28 cellular contexts compared by ENCODE assay signal in genomic region chr11:98561877-98562395, GRCh38.
"Had no signal": no experiment of that assay in that cellular context is flagged by ENCODE, and none has a peak within 500 bp of the region (broad histone marks: within the 10 kb centered on the region; RNA-seq: fewer than 3 reads in every experiment).

No MANE protein-coding gene starts in this region.

- H3K27ac ChIP-seq: colonic mucosa, heart left ventricle, left lung, lower lobe of right lung, neural progenitor cell, parathyroid adenoma, psoas muscle, right atrium auricular region, spleen, tibial nerve had no signal

- H3K4me1 ChIP-seq: colonic mucosa, heart left ventricle, left lung, lower lobe of right lung, neural progenitor cell, parathyroid adenoma, psoas muscle, right atrium auricular region, spleen, tibial nerve had no signal

- H3K27ac Mint-ChIP-seq: activated CD4-positive, alpha-beta memory T cell treated with anti-CD3 and anti-CD28 coated beads, Interleukin-2, amount 10 ng/mL, durations not matched to agents 7 days and 5 days; activated CD4-positive, alpha-beta T cell treated with anti-CD3 and anti-CD28 coated beads, Interleukin-2, amount 10 ng/mL, durations not matched to agents 24 days and 14 days; activated naive CD4-positive, alpha-beta T cell treated with anti-CD3 and anti-CD28 coated beads, Interleukin-2, amount 50 U/mL, for 24 hours; activated naive CD8-positive, alpha-beta T cell treated with anti-CD3 and anti-CD28 coated beads, Interleukin-2, amount 50 U/mL, for 24 hours; activated T-cell treated with anti-CD3 and anti-CD28 coated beads, Interleukin-2, amount 50 U/mL, for 24 hours; activated T-helper 17 cell treated with anti-CD3 and anti-CD28 coated beads, Interleukin-2, amount 50 U/mL, for 72 hours; immature natural killer cell; natural killer cell; neural progenitor cell had no signal

- H3K36me3 Mint-ChIP-seq: activated naive CD4-positive, alpha-beta T cell treated with anti-CD3 and anti-CD28 coated beads, Interleukin-2, amount 50 U/mL, for 24 hours; immature natural killer cell; neural progenitor cell had no signal

- H3K4me2 ChIP-seq: neural progenitor cell had no signal

- ATAC-seq: activated naive CD8-positive, alpha-beta T cell treated with anti-CD3 and anti-CD28 coated beads, Interleukin-2, amount 50 U/mL, for 24 hours; activated T-helper 17 cell treated with anti-CD3 and anti-CD28 coated beads, Interleukin-2, amount 50 U/mL, for 72 hours; heart left ventricle; left lung; lower lobe of right lung; natural killer cell; psoas muscle had no signal

- H3K9me3 Mint-ChIP-seq: activated CD4-positive, alpha-beta T cell treated with anti-CD3 and anti-CD28 coated beads, Interleukin-2, amount 10 ng/mL, durations not matched to agents 24 days and 14 days; neural progenitor cell had no signal

- H2AFZ ChIP-seq: parathyroid adenoma had no signal

- H3K27me3 Mint-ChIP-seq: activated CD4-positive, alpha-beta memory T cell treated with anti-CD3 and anti-CD28 coated beads, Interleukin-2, amount 10 ng/mL, durations not matched to agents 7 days and 5 days; activated CD4-positive, alpha-beta T cell treated with anti-CD3 and anti-CD28 coated beads, Interleukin-2, amount 10 ng/mL, durations not matched to agents 24 days and 14 days; activated naive CD4-positive, alpha-beta T cell treated with anti-CD3 and anti-CD28 coated beads, Interleukin-2, amount 50 U/mL, for 24 hours; activated naive CD8-positive, alpha-beta T cell treated with anti-CD3 and anti-CD28 coated beads, Interleukin-2, amount 50 U/mL, for 24 hours; activated T-cell treated with anti-CD3 and anti-CD28 coated beads, Interleukin-2, amount 50 U/mL, for 24 hours; activated T-helper 17 cell treated with anti-CD3 and anti-CD28 coated beads, Interleukin-2, amount 50 U/mL, for 72 hours had no signal

- H3K4me3 Mint-ChIP-seq: activated CD4-positive, alpha-beta memory T cell treated with anti-CD3 and anti-CD28 coated beads, Interleukin-2, amount 10 ng/mL, durations not matched to agents 7 days and 5 days; activated CD4-positive, alpha-beta T cell treated with anti-CD3 and anti-CD28 coated beads, Interleukin-2, amount 10 ng/mL, durations not matched to agents 24 days and 14 days; activated naive CD4-positive, alpha-beta T cell treated with anti-CD3 and anti-CD28 coated beads, Interleukin-2, amount 50 U/mL, for 24 hours; activated naive CD8-positive, alpha-beta T cell treated with anti-CD3 and anti-CD28 coated beads, Interleukin-2, amount 50 U/mL, for 24 hours; activated T-cell treated with anti-CD3 and anti-CD28 coated beads, Interleukin-2, amount 50 U/mL, for 24 hours; activated T-helper 17 cell treated with anti-CD3 and anti-CD28 coated beads, Interleukin-2, amount 50 U/mL, for 72 hours; immature natural killer cell; natural killer cell; neural progenitor cell had no signal

- H3K4me1 Mint-ChIP-seq: activated CD4-positive, alpha-beta memory T cell treated with anti-CD3 and anti-CD28 coated beads, Interleukin-2, amount 10 ng/mL, durations not matched to agents 7 days and 5 days; activated CD4-positive, alpha-beta T cell treated with anti-CD3 and anti-CD28 coated beads, Interleukin-2, amount 10 ng/mL, durations not matched to agents 24 days and 14 days; activated naive CD4-positive, alpha-beta T cell treated with anti-CD3 and anti-CD28 coated beads, Interleukin-2, amount 50 U/mL, for 24 hours; activated naive CD8-positive, alpha-beta T cell treated with anti-CD3 and anti-CD28 coated beads, Interleukin-2, amount 50 U/mL, for 24 hours; activated T-helper 17 cell treated with anti-CD3 and anti-CD28 coated beads, Interleukin-2, amount 50 U/mL, for 72 hours; immature natural killer cell; natural killer cell had no signal

- H3K79me2 ChIP-seq: parathyroid adenoma had no signal

- H3K9ac ChIP-seq: neural progenitor cell, parathyroid adenoma had no signal

- H3K36me3 ChIP-seq: colonic mucosa, heart left ventricle, left lung, lower lobe of right lung, neural progenitor cell, right atrium auricular region, spleen, tibial nerve had no signal

- H3K9me3 ChIP-seq: colonic mucosa, heart left ventricle, left lung, lower lobe of right lung, psoas muscle, right atrium auricular region, tibial nerve had no signal

- DNase-seq: activated CD4-positive, alpha-beta memory T cell treated with anti-CD3 and anti-CD28 coated beads, Interleukin-2, amount 10 ng/mL, durations not matched to agents 7 days and 5 days; activated CD4-positive, alpha-beta T cell treated with anti-CD3 and anti-CD28 coated beads, Interleukin-2, amount 10 ng/mL, durations not matched to agents 24 days and 14 days; activated CD4-positive, CD25-positive, alpha-beta regulatory T cell treated with anti-CD3 and anti-CD28 coated beads, Interleukin-2, amount 50 U/mL, for 72 hours; activated CD8-positive, alpha-beta memory T cell treated with anti-CD3 and anti-CD28 coated beads, Interleukin-2, amount 50 U/mL, for 48 hours; activated naive CD8-positive, alpha-beta T cell treated with anti-CD3 and anti-CD28 coated beads, Interleukin-2, amount 50 U/mL, for 24 hours; activated T-cell treated with anti-CD3 and anti-CD28 coated beads, Interleukin-2, amount 50 U/mL, for 24 hours; amygdala; colonic mucosa; effector CD8-positive, alpha-beta T cell; heart left ventricle; hypothalamus; immature natural killer cell; kidney glomerular epithelial cell; left lung; lower lobe of right lung; mesendoderm; natural killer cell; occipital lobe; psoas muscle; spleen; stimulated activated naive CD4-positive, alpha-beta T cell treated with Interleukin-2 at 50 U/mL for 16 hours; T-helper 2 cell had no signal

- H3K4me3 ChIP-seq: colonic mucosa, heart left ventricle, left lung, lower lobe of right lung, neural progenitor cell, psoas muscle, right atrium auricular region, spleen, tibial nerve had no signal

- H3K27me3 ChIP-seq: colonic mucosa, heart left ventricle, left lung, neural progenitor cell, right atrium auricular region, spleen, tibial nerve had no signal
